In the genomic region with DNA sequence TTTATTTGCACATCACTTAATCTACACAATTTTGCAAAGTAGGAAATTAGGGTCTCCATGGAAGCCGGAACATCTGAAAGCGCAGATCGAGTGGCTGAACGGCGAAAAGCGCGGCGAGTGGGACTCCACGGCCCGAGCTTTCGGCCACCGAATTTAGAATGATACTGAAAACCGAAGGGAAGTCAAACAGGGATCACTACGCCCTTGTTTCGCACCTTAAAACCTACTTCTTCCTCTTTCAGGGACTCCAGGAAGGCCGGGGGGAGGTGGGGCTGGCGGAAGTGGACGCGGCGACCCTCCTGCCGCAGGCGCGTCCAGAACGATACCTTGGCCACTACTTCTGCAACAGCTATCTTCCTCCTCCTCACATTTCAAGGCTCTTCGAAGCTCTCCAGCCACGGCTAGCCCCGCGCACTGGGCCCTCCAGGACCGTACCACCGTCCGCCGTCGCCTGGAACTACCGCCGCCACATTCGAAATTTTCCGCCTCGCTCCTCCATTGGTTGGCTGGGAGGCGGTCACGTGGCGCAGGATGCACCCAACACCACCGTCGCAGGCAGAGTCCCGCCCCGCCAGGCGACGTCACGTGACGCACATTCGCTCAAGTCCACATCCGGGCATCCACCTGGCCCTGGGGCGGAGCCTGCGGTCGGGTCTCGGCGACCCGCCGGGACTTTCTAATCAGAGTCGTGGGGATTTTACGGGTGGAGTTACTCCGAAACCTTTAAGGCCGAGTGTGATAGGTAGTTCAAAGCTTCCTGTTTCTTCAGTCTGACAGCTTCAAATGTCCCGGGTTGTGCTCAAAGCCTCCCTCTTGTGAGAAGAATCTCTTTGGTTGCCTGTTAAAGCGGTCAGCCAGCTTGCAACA, we compare ENCODE assay signal across 8 cellular contexts. TPM values are rescaled to one million over a fixed set of nuclear protein-coding genes. Genes with fewer than 3 reads are reported as not detected.
DNase-seq lines count a peak whose midpoint lies in the region; ATAC-seq and TF ChIP-seq lines count a peak whose summit lies in the region.

Gene SGO1 (minus strand): TSS at position 474 of the 867 bp plus-strand sequence. CDS start 2,179 bp downstream, outside the sequence.

- POLR2A ChIA-PET in WTC11 (lab: Charles Lee) = interaction anchor here (0.6 to 1.1 kb wide), 3 partner anchors 145 to 541 kb away, joined by 3 to 4 read pairs (median 3); partner anchors contain the start of gene KAT2B

- H3K36me3 Mint-ChIP-seq in WTC11 = peaks cover 16% of the 10 kb centered on the region

- ATAC-seq in HG03175 (IDR thresholded peaks at IDR 0.05; ENCODE audit: unreplicated experiment) (peak; percentile 94), WTC11 (peak; percentile 95)

- no peaks in the 10 kb centered on the region for H3K27me3 Mint-ChIP-seq in WTC11 (ENCODE audit: low read depth)

- TF ChIP-seq POLR2A in GM18951 (IDR thresholded peaks at IDR 0.05; ENCODE audit: extremely low read depth, insufficient read depth, insufficient read length) (peak; percentile 77), spleen (IDR thresholded peaks at IDR 0.05) (peak in 1 of 3 donors; percentile 72)

- peak within 1 kb of the TSS; percentile 68 to 97 (median 82) for H3K4me3 ChIP-seq in spleen

- 0 to 1% (median 0%) methylated on average over 52 to 64 of the region's 64 CpGs for WGBS in spleen, 5 donors

- no peak within 1 kb of the TSS for H3K4me3 Mint-ChIP-seq in WTC11

- no peaks in the 10 kb centered on the region; the same call in 1 of the 2 replicates for H3K4me1 Mint-ChIP-seq in WTC11

- no peaks in the 10 kb centered on the region for H3K9me3 Mint-ChIP-seq in WTC11

- CTCF ChIA-PET in WTC11 (lab: Charles Lee) = no interaction called here

- no peaks in the 10 kb centered on the region for H3K27me3 ChIP-seq in spleen (replicated peaks in 1 of 7)

- TF ChIP-seq CTCF in WTC11 (IDR thresholded peaks at IDR 0.05) (no peak), spleen (IDR thresholded peaks at IDR 0.05 in 8 of 11, conservative IDR thresholded peaks at IDR 0.05 in 3 of 11) (peak in 3 of 11 experiments; percentile 16 to 38 (median 24))

- H3K9me3 ChIP-seq in spleen = no peaks in the 10 kb centered on the region

- peak within 1 kb of the TSS; percentile 90 to 97 (median 95) for H3K27ac ChIP-seq in spleen

- intact Hi-C loops in spleen (cut with DNase I; ENCODE audit: low total_unique reads) = loop anchor here (5.0 kb wide), 2 partner anchors 144 to 244 kb away; partner anchors contain the start of gene KAT2B

- in situ Hi-C loops in GM18951 (cut with MboI; ENCODE audit: low sequenced_read_pairs, unreplicated experiment) = no loop called here

- H3K4me1 ChIP-seq in spleen = peaks cover 11 to 34% (median 23%) of the 10 kb centered on the region in 6 donors

- peaks cover 0 to 9% (median 0%) of the 10 kb centered on the region in 6 donors for H3K36me3 ChIP-seq in spleen

- peak; percentile 97 for DNase-seq in AG08396 (ENCODE audit: low spot score)
- peak; percentile 96 for DNase-seq in NCI-H226
- DNase-seq in WTC11 (ENCODE audit: low spot score) = peak; percentile 99
- peak; percentile 99 for DNase-seq in central memory CD4-positive, alpha-beta T cell
- DNase-seq in inferior parietal cortex (ENCODE audit: extremely low spot score) = peak; percentile 99
- DNase-seq in spleen = peak; percentile 100

- H3K27ac Mint-ChIP-seq in WTC11 = no peak within 1 kb of the TSS

TF ChIP-seq in WTC11, 78 proteins besides CTCF, POLR2A, EP300 and RAD21 (continues in another document):
- TF ChIP-seq ETV6 (CRISPR knock-in tag; IDR thresholded peaks at IDR 0.05) = no peak; the same call in 1 of the 2 replicates
- no peak for TF ChIP-seq OVOL2 (CRISPR knock-in tag; IDR thresholded peaks at IDR 0.05; ENCODE audit: borderline replicate concordance)
- TF ChIP-seq ZMAT4 (CRISPR knock-in tag; IDR thresholded peaks at IDR 0.05) = no peak
- no peak for TF ChIP-seq GRHL2 (CRISPR knock-in tag; IDR thresholded peaks at IDR 0.05; ENCODE audit: insufficient replicate concordance, severe bottlenecking)
- TF ChIP-seq, protein P1, sequence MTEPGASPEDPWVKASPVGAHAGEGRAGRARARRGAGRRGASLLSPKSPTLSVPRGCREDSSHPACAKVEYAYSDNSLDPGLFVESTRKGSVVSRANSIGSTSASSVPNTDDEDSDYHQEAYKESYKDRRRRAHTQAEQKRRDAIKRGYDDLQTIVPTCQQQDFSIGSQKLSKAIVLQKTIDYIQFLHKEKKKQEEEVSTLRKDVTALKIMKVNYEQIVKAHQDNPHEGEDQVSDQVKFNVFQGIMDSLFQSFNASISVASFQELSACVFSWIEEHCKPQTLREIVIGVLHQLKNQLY (CRISPR knock-in tag; IDR thresholded peaks at IDR 0.05) = no peak
- TF ChIP-seq SOX15 (CRISPR knock-in tag; IDR thresholded peaks at IDR 0.05) = no peak
- no peak for TF ChIP-seq ATF2 (CRISPR knock-in tag; IDR thresholded peaks at IDR 0.05; ENCODE audit: borderline replicate concordance, low read depth)
- TF ChIP-seq ZBTB21 (CRISPR knock-in tag; IDR thresholded peaks at IDR 0.05; ENCODE audit: borderline replicate concordance) = no peak
- no peak for TF ChIP-seq ZNF263 (CRISPR knock-in tag; IDR thresholded peaks at IDR 0.05; ENCODE audit: low read depth)
- TF ChIP-seq, protein P2, sequence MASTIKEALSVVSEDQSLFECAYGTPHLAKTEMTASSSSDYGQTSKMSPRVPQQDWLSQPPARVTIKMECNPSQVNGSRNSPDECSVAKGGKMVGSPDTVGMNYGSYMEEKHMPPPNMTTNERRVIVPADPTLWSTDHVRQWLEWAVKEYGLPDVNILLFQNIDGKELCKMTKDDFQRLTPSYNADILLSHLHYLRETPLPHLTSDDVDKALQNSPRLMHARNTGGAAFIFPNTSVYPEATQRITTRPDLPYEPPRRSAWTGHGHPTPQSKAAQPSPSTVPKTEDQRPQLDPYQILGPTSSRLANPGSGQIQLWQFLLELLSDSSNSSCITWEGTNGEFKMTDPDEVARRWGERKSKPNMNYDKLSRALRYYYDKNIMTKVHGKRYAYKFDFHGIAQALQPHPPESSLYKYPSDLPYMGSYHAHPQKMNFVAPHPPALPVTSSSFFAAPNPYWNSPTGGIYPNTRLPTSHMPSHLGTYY (CRISPR knock-in tag; IDR thresholded peaks at IDR 0.05) = no peak
- TF ChIP-seq, protein P3, sequence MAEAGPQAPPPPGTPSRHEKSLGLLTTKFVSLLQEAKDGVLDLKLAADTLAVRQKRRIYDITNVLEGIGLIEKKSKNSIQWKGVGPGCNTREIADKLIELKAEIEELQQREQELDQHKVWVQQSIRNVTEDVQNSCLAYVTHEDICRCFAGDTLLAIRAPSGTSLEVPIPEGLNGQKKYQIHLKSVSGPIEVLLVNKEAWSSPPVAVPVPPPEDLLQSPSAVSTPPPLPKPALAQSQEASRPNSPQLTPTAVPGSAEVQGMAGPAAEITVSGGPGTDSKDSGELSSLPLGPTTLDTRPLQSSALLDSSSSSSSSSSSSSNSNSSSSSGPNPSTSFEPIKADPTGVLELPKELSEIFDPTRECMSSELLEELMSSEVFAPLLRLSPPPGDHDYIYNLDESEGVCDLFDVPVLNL (CRISPR knock-in tag; IDR thresholded peaks at IDR 0.05; ENCODE audit: borderline replicate concordance, low read depth) = peak; percentile 99
- TF ChIP-seq JAZF1 (CRISPR knock-in tag; IDR thresholded peaks at IDR 0.05) = no peak
- TF ChIP-seq, protein P4, sequence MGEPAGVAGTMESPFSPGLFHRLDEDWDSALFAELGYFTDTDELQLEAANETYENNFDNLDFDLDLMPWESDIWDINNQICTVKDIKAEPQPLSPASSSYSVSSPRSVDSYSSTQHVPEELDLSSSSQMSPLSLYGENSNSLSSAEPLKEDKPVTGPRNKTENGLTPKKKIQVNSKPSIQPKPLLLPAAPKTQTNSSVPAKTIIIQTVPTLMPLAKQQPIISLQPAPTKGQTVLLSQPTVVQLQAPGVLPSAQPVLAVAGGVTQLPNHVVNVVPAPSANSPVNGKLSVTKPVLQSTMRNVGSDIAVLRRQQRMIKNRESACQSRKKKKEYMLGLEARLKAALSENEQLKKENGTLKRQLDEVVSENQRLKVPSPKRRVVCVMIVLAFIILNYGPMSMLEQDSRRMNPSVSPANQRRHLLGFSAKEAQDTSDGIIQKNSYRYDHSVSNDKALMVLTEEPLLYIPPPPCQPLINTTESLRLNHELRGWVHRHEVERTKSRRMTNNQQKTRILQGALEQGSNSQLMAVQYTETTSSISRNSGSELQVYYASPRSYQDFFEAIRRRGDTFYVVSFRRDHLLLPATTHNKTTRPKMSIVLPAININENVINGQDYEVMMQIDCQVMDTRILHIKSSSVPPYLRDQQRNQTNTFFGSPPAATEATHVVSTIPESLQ (CRISPR knock-in tag; IDR thresholded peaks at IDR 0.05) = no peak
- peak; percentile 26; the same call in 1 of the 2 replicates for TF ChIP-seq IRF1 (CRISPR knock-in tag; IDR thresholded peaks at IDR 0.05)
- TF ChIP-seq FOXP1 (CRISPR knock-in tag; IDR thresholded peaks at IDR 0.05; ENCODE audit: borderline replicate concordance) = peak; percentile 88

RNA-seq across cellular contexts. Expression of gene SGO1, which starts in this region (rescaled TPM):
- total RNA-seq in WTC11 (2021) (31.5 to 34.3 TPM (median 32.2 TPM) in 3 replicates), spleen (1 to 10 TPM; 1.9 to 5.7 (median 3.2) TPM)
- polyA plus RNA-seq in spleen = 1 to 10 TPM; 2.0 to 2.8 (median 2.1) TPM

Comparison
In these comparisons a context has a peak if more than half of its experiments do, and no peak if none do; other contexts are left out.
1. Peak in every context shown above with its lines: DNase-seq, ATAC-seq, H3K4me3 ChIP-seq and H3K27ac ChIP-seq.